17 cellular contexts compared by ENCODE assay signal in genomic region chr12:118874698-118875548, GRCh38.
DNase-seq lines count a peak whose midpoint lies in the region; TF ChIP-seq lines count a peak whose summit lies in the region.
"Had no signal": no experiment of that assay in that cellular context is flagged by ENCODE, and none has a peak within 500 bp of the region (broad histone marks: within the 10 kb centered on the region; RNA-seq: fewer than 3 reads in every experiment).

No MANE protein-coding gene starts in this region.

- H3K27me3 ChIP-seq in Karpas-422 (ENCODE audit: low read length): no peaks in the 10 kb centered on the region
- H3K27me3 ChIP-seq: adrenal gland had no signal

- H3K27ac ChIP-seq in 22Rv1 (peak overlapping the region; percentile 44), Karpas-422 (ENCODE audit: low read length) (no peak overlapping the region)
- H3K27ac ChIP-seq: adrenal gland, GM23248, KMS-11 had no signal

- no peaks in the 10 kb centered on the region for H3K36me3 ChIP-seq in Karpas-422 (ENCODE audit: insufficient read depth, low read length)
- H3K36me3 ChIP-seq: adrenal gland had no signal

- DNase-seq in Karpas-422: peak; percentile 42
- DNase-seq in NCI-H748 (lab: John Stamatoyannopoulos, UW; ENCODE audit: unreplicated experiment): peak; percentile 69
- peak; percentile 92 for DNase-seq in iPS DF 19.7 (ENCODE audit: low read depth, low spot score)
- no peak for DNase-seq in T1000 (lab: John Stamatoyannopoulos, UW)
- no peak for DNase-seq in stimulated activated CD4-positive, alpha-beta T cell treated with anti-CD3 and anti-CD28 coated beads, Interleukin-2, amount 100 ng/mL, for 24 hours
- DNase-seq in activated naive CD4-positive, alpha-beta T cell (lab: John Stamatoyannopoulos, UW): no peak
- no peak for DNase-seq in dedifferentiated amniotic fluid mesenchymal stem cell (ENCODE audit: extremely low spot score)
- DNase-seq: activated CD4-positive, alpha-beta T cell treated with anti-CD3 and anti-CD28 coated beads, Interleukin-2, amount 50 U/mL, for 1 hour; adrenal gland; foreskin fibroblast; GM23248; NCI-H1436; right cardiac atrium; SHP77 treated with DMSO at 0.1 percent for 48 hours; T-helper 9 cell had no signal

- H3K9me2 ChIP-seq in Karpas-422 (replicated peaks; ENCODE audit: insufficient read depth, low read length): no peaks in the 10 kb centered on the region

- TF ChIP-seq CTCF in 22Rv1 (IDR thresholded peaks at IDR 0.05): no peak

- H2AFZ ChIP-seq in Karpas-422 (ENCODE audit: low read length): no peak overlapping the region
- H2AFZ ChIP-seq: GM23248 had no signal

- no peaks in the 10 kb centered on the region for H3K4me1 ChIP-seq in Karpas-422 (ENCODE audit: low read length)
- H3K4me1 ChIP-seq: adrenal gland had no signal

- no peak overlapping the region for H3K9ac ChIP-seq in Karpas-422 (ENCODE audit: low read length)
- H3K9ac ChIP-seq: GM23248, KMS-11 had no signal

- no peaks in the 10 kb centered on the region for H4K20me1 ChIP-seq in Karpas-422 (ENCODE audit: insufficient read depth, low read depth, low read length)

- no peak overlapping the region for H3K4me3 ChIP-seq in Karpas-422 (ENCODE audit: low read length)
- H3K4me3 ChIP-seq: adrenal gland, GM23248 had no signal

- H3K79me2 ChIP-seq in Karpas-422 (ENCODE audit: low read length): no peaks in the 10 kb centered on the region

- H3K9me3 ChIP-seq in Karpas-422 (ENCODE audit: low read length): no peaks in the 10 kb centered on the region
- H3K9me3 ChIP-seq: adrenal gland had no signal

- no peak overlapping the region for H3K4me2 ChIP-seq in Karpas-422 (ENCODE audit: low read depth, low read length, poor library complexity, severe bottlenecking)
- H3K4me2 ChIP-seq: KMS-11 had no signal

Comparison
In these comparisons a context has a peak if more than half of its experiments do, and no peak if none do; other contexts are left out.
1. DNase-seq: peak in Karpas-422 (single experiment), NCI-H748 (single experiment) and iPS DF 19.7 (single experiment); none in T1000 (single experiment), stimulated activated CD4-positive, alpha-beta T cell treated with anti-CD3 and anti-CD28 coated beads, Interleukin-2, amount 100 ng/mL, for 24 hours (0 of 2), activated naive CD4-positive, alpha-beta T cell (0 of 4) and dedifferentiated amniotic fluid mesenchymal stem cell (single experiment).